ENCODE assay signal across 1 cellular context in the genomic region with DNA sequence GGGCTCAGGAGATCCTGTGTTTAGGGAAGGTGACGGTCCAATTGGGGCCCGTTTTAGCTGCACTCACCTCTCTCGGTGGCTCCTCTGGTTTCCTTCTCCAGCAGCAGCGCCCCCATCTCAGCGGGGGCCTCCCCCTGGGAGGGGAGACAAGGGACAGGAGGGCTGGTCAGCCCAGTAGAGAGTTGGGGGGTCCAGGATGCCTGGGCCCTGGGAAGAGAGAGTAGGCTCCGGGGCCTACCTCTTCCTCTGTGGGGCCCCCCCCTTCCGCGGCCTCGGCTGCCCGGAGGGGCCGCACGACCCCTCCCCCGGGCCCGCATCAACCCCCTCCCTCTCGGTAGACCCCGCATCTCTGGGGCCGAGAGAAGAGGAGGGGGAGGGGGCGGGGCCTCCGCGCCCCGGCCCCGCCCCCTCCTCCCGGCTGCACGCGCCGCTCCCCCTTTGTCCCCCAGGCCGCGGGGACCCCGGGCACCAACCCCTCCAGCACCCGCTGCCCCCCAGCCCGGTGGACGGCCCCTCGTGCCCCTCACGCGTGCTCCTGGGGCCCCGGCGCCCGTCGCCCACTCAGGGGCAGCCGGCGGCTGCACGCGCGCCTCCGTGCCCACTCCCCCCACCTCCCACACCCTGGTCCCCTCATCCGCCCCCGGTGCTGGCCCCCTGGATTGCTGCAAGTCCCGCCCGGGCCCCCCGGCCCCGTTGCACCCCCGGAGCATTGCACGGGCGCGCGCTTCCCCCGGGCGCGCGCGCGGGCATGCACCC.
TF ChIP-seq lines count a peak whose summit lies in the region.

No MANE protein-coding gene starts in this region.

TF ChIP-seq in liver, 16 proteins besides CTCF, POLR2A, EP300 and RAD21 (continued from another document):
- TF ChIP-seq, protein P1, sequence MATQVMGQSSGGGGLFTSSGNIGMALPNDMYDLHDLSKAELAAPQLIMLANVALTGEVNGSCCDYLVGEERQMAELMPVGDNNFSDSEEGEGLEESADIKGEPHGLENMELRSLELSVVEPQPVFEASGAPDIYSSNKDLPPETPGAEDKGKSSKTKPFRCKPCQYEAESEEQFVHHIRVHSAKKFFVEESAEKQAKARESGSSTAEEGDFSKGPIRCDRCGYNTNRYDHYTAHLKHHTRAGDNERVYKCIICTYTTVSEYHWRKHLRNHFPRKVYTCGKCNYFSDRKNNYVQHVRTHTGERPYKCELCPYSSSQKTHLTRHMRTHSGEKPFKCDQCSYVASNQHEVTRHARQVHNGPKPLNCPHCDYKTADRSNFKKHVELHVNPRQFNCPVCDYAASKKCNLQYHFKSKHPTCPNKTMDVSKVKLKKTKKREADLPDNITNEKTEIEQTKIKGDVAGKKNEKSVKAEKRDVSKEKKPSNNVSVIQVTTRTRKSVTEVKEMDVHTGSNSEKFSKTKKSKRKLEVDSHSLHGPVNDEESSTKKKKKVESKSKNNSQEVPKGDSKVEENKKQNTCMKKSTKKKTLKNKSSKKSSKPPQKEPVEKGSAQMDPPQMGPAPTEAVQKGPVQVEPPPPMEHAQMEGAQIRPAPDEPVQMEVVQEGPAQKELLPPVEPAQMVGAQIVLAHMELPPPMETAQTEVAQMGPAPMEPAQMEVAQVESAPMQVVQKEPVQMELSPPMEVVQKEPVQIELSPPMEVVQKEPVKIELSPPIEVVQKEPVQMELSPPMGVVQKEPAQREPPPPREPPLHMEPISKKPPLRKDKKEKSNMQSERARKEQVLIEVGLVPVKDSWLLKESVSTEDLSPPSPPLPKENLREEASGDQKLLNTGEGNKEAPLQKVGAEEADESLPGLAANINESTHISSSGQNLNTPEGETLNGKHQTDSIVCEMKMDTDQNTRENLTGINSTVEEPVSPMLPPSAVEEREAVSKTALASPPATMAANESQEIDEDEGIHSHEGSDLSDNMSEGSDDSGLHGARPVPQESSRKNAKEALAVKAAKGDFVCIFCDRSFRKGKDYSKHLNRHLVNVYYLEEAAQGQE (IDR thresholded peaks at IDR 0.05), result no peak
